ENCODE assay signal across 7 cellular contexts in genomic region chr19:14023404-14024235, GRCh38. TPM values are rescaled to one million over a fixed set of nuclear protein-coding genes. Genes with fewer than 3 reads are reported as not detected.
DNase-seq lines count a peak whose midpoint lies in the region; ATAC-seq and TF ChIP-seq lines count a peak whose summit lies in the region.
"Had no signal": no experiment of that assay in that cellular context is flagged by ENCODE, and none has a peak within 500 bp of the region (broad histone marks: within the 10 kb centered on the region; RNA-seq: fewer than 3 reads in every experiment).

No MANE protein-coding gene starts in this region.

- H3K27me3 Mint-ChIP-seq in activated naive CD4-positive, alpha-beta T cell treated with anti-CD3 and anti-CD28 coated beads, Interleukin-2, amount 10 ng/mL, durations not matched to agents 7 days and 5 days = peaks cover 10% of the 10 kb centered on the region
- H3K27me3 Mint-ChIP-seq: activated naive CD4-positive, alpha-beta T cell treated with anti-CD3 and anti-CD28 coated beads, Interleukin-2, amount 50 U/mL, for 24 hours had no signal

- no peaks in the 10 kb centered on the region for H3K9me2 ChIP-seq in OCI-LY1 (ENCODE audit: low read depth, low read length)

- TF ChIP-seq CTCF in GM12873 (IDR thresholded peaks at IDR 0.05; ENCODE audit: insufficient read depth, low read depth, low read length, missing control alignments) (peak; percentile 55), OCI-LY1 (IDR thresholded peaks at IDR 0.05; ENCODE audit: low read length) (peak; percentile 32; the same call in 1 of the 2 replicates), fibroblast of villous mesenchyme (IDR thresholded peaks at IDR 0.05; ENCODE audit: insufficient read depth, low read depth, low read length) (peak; percentile 67), omental fat pad (IDR thresholded peaks at IDR 0.05) (no peak)

- no peaks in the 10 kb centered on the region for H3K79me2 ChIP-seq in OCI-LY1 (ENCODE audit: insufficient read depth, low read length)

- no peak overlapping the region for H3K4me2 ChIP-seq in OCI-LY1 (ENCODE audit: low read length)

- no peak overlapping the region for H3K27ac ChIP-seq in OCI-LY1 (ENCODE audit: low read depth, low read length, poor library complexity, severe bottlenecking)

- H3K4me3 Mint-ChIP-seq in activated naive CD4-positive, alpha-beta T cell treated with anti-CD3 and anti-CD28 coated beads, Interleukin-2, amount 10 ng/mL, durations not matched to agents 7 days and 5 days = no peak overlapping the region
- H3K4me3 Mint-ChIP-seq: activated naive CD4-positive, alpha-beta T cell treated with anti-CD3 and anti-CD28 coated beads, Interleukin-2, amount 50 U/mL, for 24 hours had no signal

- H3K4me1 ChIP-seq in OCI-LY1 (ENCODE audit: insufficient read depth, low read length, severe bottlenecking) = peaks cover 7% of the 10 kb centered on the region

- no peaks in the 10 kb centered on the region for H3F3A ChIP-seq in OCI-LY1 (ENCODE audit: insufficient read depth, low read length)

- H3K4me1 Mint-ChIP-seq in activated naive CD4-positive, alpha-beta T cell treated with anti-CD3 and anti-CD28 coated beads, Interleukin-2, amount 10 ng/mL, durations not matched to agents 7 days and 5 days = peaks cover 30% of the 10 kb centered on the region

- no peak overlapping the region for H3K4me3 ChIP-seq in OCI-LY1 (ENCODE audit: low read depth, low read length, poor library complexity, severe bottlenecking)
- H3K4me3 ChIP-seq in fibroblast of villous mesenchyme (ENCODE audit: low read depth, low read length) = no peak overlapping the region

- H3K9me3 ChIP-seq in OCI-LY1 (ENCODE audit: low read length) = no peaks in the 10 kb centered on the region

- H3K36me3 ChIP-seq in OCI-LY1 (ENCODE audit: insufficient read depth, low read length) = no peaks in the 10 kb centered on the region

- no peak overlapping the region for H3K27ac Mint-ChIP-seq in activated naive CD4-positive, alpha-beta T cell treated with anti-CD3 and anti-CD28 coated beads, Interleukin-2, amount 10 ng/mL, durations not matched to agents 7 days and 5 days
- H3K27ac Mint-ChIP-seq: activated naive CD4-positive, alpha-beta T cell treated with anti-CD3 and anti-CD28 coated beads, Interleukin-2, amount 50 U/mL, for 24 hours had no signal

- H4K20me1 ChIP-seq in OCI-LY1 (ENCODE audit: insufficient read depth, low read length) = no peaks in the 10 kb centered on the region

- ATAC-seq in omental fat pad (ENCODE audit: low FRiP score) = no peak

- H3K36me3 Mint-ChIP-seq in activated naive CD4-positive, alpha-beta T cell treated with anti-CD3 and anti-CD28 coated beads, Interleukin-2, amount 10 ng/mL, durations not matched to agents 7 days and 5 days = no peaks in the 10 kb centered on the region
- H3K36me3 Mint-ChIP-seq: activated naive CD4-positive, alpha-beta T cell treated with anti-CD3 and anti-CD28 coated beads, Interleukin-2, amount 50 U/mL, for 24 hours had no signal

- H3K9me3 Mint-ChIP-seq in activated naive CD4-positive, alpha-beta T cell treated with anti-CD3 and anti-CD28 coated beads, Interleukin-2, amount 10 ng/mL, durations not matched to agents 7 days and 5 days = no peaks in the 10 kb centered on the region
- H3K9me3 Mint-ChIP-seq: activated naive CD4-positive, alpha-beta T cell treated with anti-CD3 and anti-CD28 coated beads, Interleukin-2, amount 50 U/mL, for 24 hours had no signal

- no peak overlapping the region for H2AFZ ChIP-seq in OCI-LY1 (ENCODE audit: low read length)

- no peaks in the 10 kb centered on the region for H3K27me3 ChIP-seq in OCI-LY1 (ENCODE audit: insufficient read depth, low read length)

- DNase-seq in fibroblast of villous mesenchyme (ENCODE audit: low read depth) = peak; percentile 56
- no peak for DNase-seq in omental fat pad (ENCODE audit: low spot score)
- DNase-seq in activated naive CD4-positive, alpha-beta T cell treated with anti-CD3 and anti-CD28 coated beads, Interleukin-2, amount 10 ng/mL, durations not matched to agents 7 days and 5 days = no peak
- DNase-seq in activated CD8-positive, alpha-beta memory T cell treated with anti-CD3 and anti-CD28 coated beads for 24 hours = no peak

- no peak overlapping the region for H3K9ac ChIP-seq in OCI-LY1 (ENCODE audit: low read length)

- CTCF ChIA-PET in activated naive CD4-positive, alpha-beta T cell treated with anti-CD3 and anti-CD28 coated beads, Interleukin-2, amount 10 ng/mL, durations not matched to agents 7 days and 5 days (lab: Charles Lee) = interaction anchor here (0.8 to 2.6 kb wide), 3 partner anchors 8 to 71 kb away, joined by 3 to 12 read pairs (median 6); partner anchors contain the start of genes DCAF15 and IL27RA

RNA-seq across cellular contexts. Expression of gene RLN3, which starts 4.3 kb away (rescaled TPM):
- total RNA-seq in fibroblast of villous mesenchyme (not detected in 2 replicates), omental fat pad (not detected)

RNA-seq across cellular contexts. Expression of gene IL27RA, which starts 7.9 kb away (rescaled TPM):
- total RNA-seq in fibroblast of villous mesenchyme = 2.9 and 3.9 TPM in 2 replicates
- 10 to 100 TPM in 1 of 4 donors, 1 to 10 TPM in 3; 4.5 to 12.8 (median 6.3) TPM for total RNA-seq in omental fat pad

RNA-seq across cellular contexts. Expression of gene RFX1, which starts 17.5 kb away (rescaled TPM):
- total RNA-seq in fibroblast of villous mesenchyme (2.3 and 2.6 TPM in 2 replicates), omental fat pad (1 to 10 TPM; 2.8 to 7.6 (median 3.2) TPM)

RNA-seq across cellular contexts. Expression of gene PALM3, which starts 38.3 kb away (rescaled TPM):
- under 0.01 TPM in 1 of 2 replicates, not detected in the other for total RNA-seq in fibroblast of villous mesenchyme
- total RNA-seq in omental fat pad = not detected

RNA-seq across cellular contexts. Expression of gene MISP3, which starts 49.0 kb away (rescaled TPM):
- total RNA-seq in fibroblast of villous mesenchyme (under 0.01 and 0.32 TPM in 2 replicates), omental fat pad (1 to 10 TPM in 3 of 4 donors, not detected in 1; 1.6 to 3.0 (median 2.8) TPM)

Comparison
In these comparisons a context has a peak if more than half of its experiments do, and no peak if none do; other contexts are left out.
1. CTCF ChIP-seq: peak in GM12873 (single experiment), OCI-LY1 (single experiment) and fibroblast of villous mesenchyme (single experiment); none in omental fat pad (0 of 3).